Comparison of ENCODE assay signal across 8 cellular contexts in genomic region chr10:79146611-79147130, GRCh38.
DNase-seq lines count a peak whose midpoint lies in the region; ATAC-seq and TF ChIP-seq lines count a peak whose summit lies in the region.

No MANE protein-coding gene starts in this region.

- TF ChIP-seq POLR2A in Peyer's patch (IDR thresholded peaks at IDR 0.05) = no peak

- no peaks in the 10 kb centered on the region for H3K9me3 Mint-ChIP-seq in osteocyte (ENCODE audit: unreplicated experiment)

- no peak for DNase-seq in AG04450 (ENCODE audit: low read depth, low spot score)
- peak in 2 of 3 donors; percentile 41 to 69 for DNase-seq in Peyer's patch
- DNase-seq in fibroblast of mammary gland (ENCODE audit: low read depth) = peak; percentile 52
- DNase-seq in osteocyte (ENCODE audit: extremely low spot score, unreplicated experiment) = no peak
- DNase-seq in SW 1271 (lab: John Stamatoyannopoulos, UW) = no peak
- no peak for DNase-seq in activated CD4-positive, CD25-positive, alpha-beta regulatory T cell (lab: John Stamatoyannopoulos, UW)
- DNase-seq in SJCRH30 = no peak

- peaks cover 75% of the 10 kb centered on the region for H3K4me1 Mint-ChIP-seq in osteocyte (ENCODE audit: unreplicated experiment)

- peaks cover 16% of the 10 kb centered on the region for H3K36me3 Mint-ChIP-seq in osteocyte (ENCODE audit: unreplicated experiment)

- no peaks in the 10 kb centered on the region for H3K27me3 Mint-ChIP-seq in osteocyte (ENCODE audit: unreplicated experiment)

- H3K36me3 ChIP-seq in Peyer's patch (peaks cover 0 to 15% (median 0%) of the 10 kb centered on the region in 3 donors), SJCRH30 (0 out of 2 replicates have a peak, but pooled peaks cover 3% of the 10 kb centered on the region)

- POLR2A ChIA-PET in AG04450 (lab: Yijun Ruan, JAX) = no interaction called here

- H3K27me3 ChIP-seq in AG04450 (ENCODE audit: control insufficient read depth, insufficient read depth, low read length) (no peaks in the 10 kb centered on the region), Peyer's patch (no peaks in the 10 kb centered on the region), SJCRH30 (no peaks in the 10 kb centered on the region)

- H3K27ac ChIP-seq in AG04450 (ENCODE audit: low read depth, low read length) (peak overlapping the region; percentile 52), Peyer's patch (peak overlapping the region; percentile 63 to 80 (median 70)), SJCRH30 (no peak overlapping the region)

- peak overlapping the region; percentile 76 for H3K27ac Mint-ChIP-seq in osteocyte (ENCODE audit: unreplicated experiment)

- no peak for ATAC-seq in GM21381 (IDR thresholded peaks at IDR 0.05; ENCODE audit: unreplicated experiment)

- H3K4me3 ChIP-seq in AG04450 (ENCODE audit: low read depth, low read length) = no peak overlapping the region
- H3K4me3 ChIP-seq in Peyer's patch = no peak overlapping the region
- H3K4me3 ChIP-seq in fibroblast of mammary gland (ENCODE audit: control insufficient read depth, low read depth, low read length) = no peak overlapping the region
- H3K4me3 ChIP-seq in SJCRH30 = no peak overlapping the region

- H3K4me1 ChIP-seq in Peyer's patch (peaks cover 0 to 76% (median 16%) of the 10 kb centered on the region in 4 donors), SJCRH30 (peaks cover 36% of the 10 kb centered on the region)

- H3K9me3 ChIP-seq in AG04450 (ENCODE audit: control insufficient read depth, insufficient read depth, low read length) (no peaks in the 10 kb centered on the region), Peyer's patch (no peaks in the 10 kb centered on the region), SJCRH30 (replicated peaks) (no peaks in the 10 kb centered on the region)

- TF ChIP-seq CTCF in AG04450 (IDR thresholded peaks at IDR 0.05; ENCODE audit: low read depth, low read length) (peak; percentile 17; the same call in 1 of the 2 replicates), Peyer's patch (IDR thresholded peaks at IDR 0.05) (peak in 1 of 6 experiments; percentile 19), fibroblast of mammary gland (conservative IDR thresholded peaks at IDR 0.05; ENCODE audit: control insufficient read depth, insufficient read depth, low read depth, low read length) (no peak), osteocyte (IDR thresholded peaks at IDR 0.05) (no peak)

- CTCF ChIA-PET in AG04450 (lab: Charles Lee) = interaction anchor here (0.5 kb wide), 1 partner anchor 20 kb away, joined by 4 read pairs; no protein-coding TSS in a partner anchor

- H3K4me3 Mint-ChIP-seq in osteocyte (ENCODE audit: unreplicated experiment) = no peak overlapping the region

Comparison
In these comparisons a context has a peak if more than half of its experiments do, and no peak if none do; other contexts are left out.
1. DNase-seq: peak in Peyer's patch (2 of 3) and fibroblast of mammary gland (single experiment); none in AG04450 (single experiment), osteocyte (single experiment), SW 1271 (0 of 2), activated CD4-positive, CD25-positive, alpha-beta regulatory T cell (0 of 4) and SJCRH30 (0 of 2).